In genomic region chr12:64273527-64274403, GRCh38 we compare ENCODE assay signal across 10 cellular contexts. TPM values are rescaled to one million over a fixed set of nuclear protein-coding genes. Genes with fewer than 3 reads are reported as not detected.
DNase-seq lines count a peak whose midpoint lies in the region; ATAC-seq, FAIRE-seq and TF ChIP-seq lines count a peak whose summit lies in the region.
"Had no signal": no experiment of that assay in that cellular context is flagged by ENCODE, and none has a peak within 500 bp of the region (broad histone marks: within the 10 kb centered on the region; RNA-seq: fewer than 3 reads in every experiment).

No MANE protein-coding gene starts in this region.

- no peaks in the 10 kb centered on the region for H3K4me1 ChIP-seq in GM12878 (ENCODE audit: control insufficient read depth, insufficient read depth, low read length)
- H3K4me1 ChIP-seq in naive thymus-derived CD4-positive, alpha-beta T cell (ENCODE audit: control insufficient read depth in 2 of 2, insufficient read depth in 2 of 2, low read length in 2 of 2), result no peaks in the 10 kb centered on the region

- H3K4me3 ChIP-seq in GM12878, result no peak overlapping the region
- H3K4me3 ChIP-seq in naive thymus-derived CD4-positive, alpha-beta T cell (ENCODE audit: low read length), result no peak overlapping the region
- H3K4me3 ChIP-seq: lung had no signal

- no peak for TF ChIP-seq POLR2A in GM12878 (IDR thresholded peaks at IDR 0.05; ENCODE audit: low read depth, low read length)

- BruUV-seq in GM12878 (replicated peaks; lab: Mats Ljungman, UMichigan), result no TSS peak

- H3K4me3 Mint-ChIP-seq in naive thymus-derived CD4-positive, alpha-beta T cell, result no peak overlapping the region
- H3K4me3 Mint-ChIP-seq: T-helper 1 cell treated with Interleukin-12 subunit alpha and Interleukin-12 subunit beta and Interleukin-4 antibody, amounts not matched to agents 30 μg/mL and 1 μg/mL, for 36 hours had no signal

- no peaks in the 10 kb centered on the region for H4K20me1 ChIP-seq in GM12878 (ENCODE audit: control insufficient read depth, insufficient read depth)

- no peak overlapping the region for H3K27ac ChIP-seq in GM12878 (ENCODE audit: control insufficient read depth, insufficient read depth)
- H3K27ac ChIP-seq in naive thymus-derived CD4-positive, alpha-beta T cell (ENCODE audit: low read depth, low read length), result no peak overlapping the region

- CTCF ChIA-PET in GM12878 (lab: Yijun Ruan, JAX), result interaction anchor here (1.3 kb wide), 1 partner anchor 10 kb away, joined by 4 read pairs; no protein-coding TSS in a partner anchor
- CTCF ChIA-PET in naive thymus-derived CD4-positive, alpha-beta T cell (lab: Charles Lee), result interaction anchor here (0.6 to 1.3 kb wide), 2 partner anchors 110 to 123 kb away, joined by 3 to 7 read pairs; no protein-coding TSS in a partner anchor

- H3K79me2 ChIP-seq in GM12878 (ENCODE audit: control insufficient read depth, insufficient read depth, low read length), result no peaks in the 10 kb centered on the region

- H3K36me3 Mint-ChIP-seq in naive thymus-derived CD4-positive, alpha-beta T cell, result no peaks in the 10 kb centered on the region

- peak; percentile 29 for DNase-seq in EL
- peak; percentile 27 for DNase-seq in M059J (ENCODE audit: low read depth)
- DNase-seq in GM12878 (ENCODE audit: low read depth, low spot score), result no peak
- peak in 3 of 9 donors; percentile 4 to 7 (median 4) for DNase-seq in naive thymus-derived CD4-positive, alpha-beta T cell
- DNase-seq in occipital lobe (lab: John Stamatoyannopoulos, UW), result no peak

- H3K27ac Mint-ChIP-seq in naive thymus-derived CD4-positive, alpha-beta T cell, result no peak overlapping the region
- H3K27ac Mint-ChIP-seq: T-helper 1 cell treated with Interleukin-12 subunit alpha and Interleukin-12 subunit beta and Interleukin-4 antibody, amounts not matched to agents 30 μg/mL and 1 μg/mL, for 36 hours had no signal

- 31% methylated on average over 11 of the region's 11 CpGs for WGBS in GM12878 (ENCODE audit: insufficient coverage, insufficient replicate concordance, low lambda C conversion rate, missing lambda C conversion rate)

- H3K9ac ChIP-seq in GM12878 (ENCODE audit: control insufficient read depth, insufficient read depth, low read length), result no peak overlapping the region

- peak; percentile 79 for TF ChIP-seq RAD21 in GM12878 (IDR thresholded peaks at IDR 0.05; ENCODE audit: insufficient read depth, low read depth, low read length)

- POLR2A ChIA-PET in GM12878 (lab: Charles Lee), result no interaction called here
- POLR2A ChIA-PET in naive thymus-derived CD4-positive, alpha-beta T cell (lab: Charles Lee), result no interaction called here

- FAIRE-seq in GM12878 (lab: Jason Lieb, UNC), result no peak

- intact Hi-C loops in GM12878 (cut with micrococcal nuclease; ENCODE audit: unreplicated experiment), result loop anchor here (5.0 kb wide), 1 partner anchor 119 kb away; the partner anchor contains the start of gene C12orf56
- intact Hi-C loops in naive thymus-derived CD4-positive, alpha-beta T cell (cut with micrococcal nuclease), result loop anchor here (1.0 kb wide), 1 partner anchor 119 kb away; no protein-coding TSS in a partner anchor

- peak; percentile 85 for ATAC-seq in GM21367 (IDR thresholded peaks at IDR 0.05; ENCODE audit: unreplicated experiment)
- ATAC-seq in GM12878, result peak; percentile 91
- ATAC-seq in naive thymus-derived CD4-positive, alpha-beta T cell, result peak; percentile 57
- ATAC-seq in GM18907 (IDR thresholded peaks at IDR 0.05; ENCODE audit: unreplicated experiment), result no peak
- ATAC-seq in HG03520 (IDR thresholded peaks at IDR 0.05; ENCODE audit: unreplicated experiment), result no peak

- H3K27me3 Mint-ChIP-seq in naive thymus-derived CD4-positive, alpha-beta T cell, result no peaks in the 10 kb centered on the region

- SMC1A ChIA-PET in GM12878 (lab: Charles Lee; ENCODE audit: uncharacterized antibody, unreplicated experiment), result no interaction called here

- peak overlapping the region; percentile 15 for H2AFZ ChIP-seq in GM12878 (ENCODE audit: control insufficient read depth, low read depth, low read length)

- peak; percentile 36 to 64 (median 51); a peak in 4 of 6 replicates for TF ChIP-seq CTCF in GM12878 (IDR thresholded peaks at IDR 0.05 in 2 of 3, conservative IDR thresholded peaks at IDR 0.05 in 1 of 3; ENCODE audit: control insufficient read depth in 2 of 3, extremely low read depth in 1 of 3, insufficient read depth in 1 of 3, low read depth in 3 of 3, low read length in 3 of 3)

- H3K27me3 ChIP-seq in GM12878 (replicated peaks in 1 of 2; ENCODE audit: control insufficient read depth in 2 of 2, insufficient read depth in 2 of 2, low read length in 1 of 2), result no peaks in the 10 kb centered on the region; a peak in 1 of 4 replicates
- no peaks in the 10 kb centered on the region for H3K27me3 ChIP-seq in naive thymus-derived CD4-positive, alpha-beta T cell (ENCODE audit: control insufficient read depth in 2 of 2, insufficient read depth in 2 of 2, low read length in 2 of 2)

- no peak overlapping the region for H3K4me2 ChIP-seq in GM12878 (ENCODE audit: control insufficient read depth, insufficient read depth)

- H3K9me3 Mint-ChIP-seq in naive thymus-derived CD4-positive, alpha-beta T cell, result no peaks in the 10 kb centered on the region
- H3K9me3 Mint-ChIP-seq: T-helper 1 cell treated with Interleukin-12 subunit alpha and Interleukin-12 subunit beta and Interleukin-4 antibody, amounts not matched to agents 30 μg/mL and 1 μg/mL, for 36 hours had no signal

- H3K36me3 ChIP-seq in GM12878 (ENCODE audit: control insufficient read depth in 2 of 2, insufficient read depth in 2 of 2, low read length in 1 of 2), result no peaks in the 10 kb centered on the region
- H3K36me3 ChIP-seq in naive thymus-derived CD4-positive, alpha-beta T cell (ENCODE audit: control insufficient read depth in 2 of 3, insufficient read depth in 3 of 3, low read length in 3 of 3), result no peaks in the 10 kb centered on the region

- TF ChIP-seq EP300 in GM12878 (IDR thresholded peaks at IDR 0.05; ENCODE audit: borderline replicate concordance in 1 of 2, control insufficient read depth in 1 of 2, low read depth in 2 of 2, low read length in 2 of 2), result no peak

- H3K9me3 ChIP-seq in GM12878 (replicated peaks; ENCODE audit: control insufficient read depth, insufficient read depth, low read length), result no peaks in the 10 kb centered on the region
- no peaks in the 10 kb centered on the region for H3K9me3 ChIP-seq in naive thymus-derived CD4-positive, alpha-beta T cell (ENCODE audit: control insufficient read depth in 2 of 3, low read length in 3 of 3)

- in situ Hi-C loops in GM12878 (cut with MboI), result loop anchor here (25.0 kb wide), 2 partner anchors 861 to 1161 kb away; no protein-coding TSS in a partner anchor

- peaks cover 0 to 4% (median 0%) of the 10 kb centered on the region in 7 donors for H3K4me1 Mint-ChIP-seq in naive thymus-derived CD4-positive, alpha-beta T cell

- RAD21 ChIA-PET in GM12878 (lab: Charles Lee; ENCODE audit: unreplicated experiment), result no interaction called here

TF ChIP-seq in GM12878, 131 proteins besides CTCF, POLR2A, EP300 and RAD21 (continues in another document):
- TF ChIP-seq SPI1 (IDR thresholded peaks at IDR 0.05; ENCODE audit: borderline replicate concordance, insufficient read depth, low read depth, low read length) (peak; percentile 27; the same call in 1 of the 2 replicates), YY1 (IDR thresholded peaks at IDR 0.05; ENCODE audit: low read depth, low read length) (peak; percentile 65), PAX5 (IDR thresholded peaks at IDR 0.05; ENCODE audit: borderline replicate concordance, low read depth, low read length) (no peak), BACH1 (IDR thresholded peaks at IDR 0.05; ENCODE audit: borderline replicate concordance) (no peak), KDM1A (IDR thresholded peaks at IDR 0.05; ENCODE audit: borderline replicate concordance) (no peak), SMC3 (IDR thresholded peaks at IDR 0.05; ENCODE audit: borderline replicate concordance, low read length) (peak; percentile 53), ESRRA (IDR thresholded peaks at IDR 0.05; ENCODE audit: low read length) (no peak), CBFB (IDR thresholded peaks at IDR 0.05; ENCODE audit: low read depth) (no peak)
- TF ChIP-seq, protein P1, sequence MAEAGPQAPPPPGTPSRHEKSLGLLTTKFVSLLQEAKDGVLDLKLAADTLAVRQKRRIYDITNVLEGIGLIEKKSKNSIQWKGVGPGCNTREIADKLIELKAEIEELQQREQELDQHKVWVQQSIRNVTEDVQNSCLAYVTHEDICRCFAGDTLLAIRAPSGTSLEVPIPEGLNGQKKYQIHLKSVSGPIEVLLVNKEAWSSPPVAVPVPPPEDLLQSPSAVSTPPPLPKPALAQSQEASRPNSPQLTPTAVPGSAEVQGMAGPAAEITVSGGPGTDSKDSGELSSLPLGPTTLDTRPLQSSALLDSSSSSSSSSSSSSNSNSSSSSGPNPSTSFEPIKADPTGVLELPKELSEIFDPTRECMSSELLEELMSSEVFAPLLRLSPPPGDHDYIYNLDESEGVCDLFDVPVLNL (IDR thresholded peaks at IDR 0.05; ENCODE audit: low read depth, low read length), result no peak

RNA-seq across cellular contexts. Expression of gene KICS2, which starts 51.7 kb away (rescaled TPM):
- 4.3 and 4.8 TPM in 2 replicates for total RNA-seq in M059J (2014; rRNA removed; shearing (Covaris generic))
- 56.7 and 58.4 TPM in 2 replicates for total RNA-seq in GM12878 (2013; cell fraction: nucleolus; rRNA removed)
- total RNA-seq in GM12878 (2014; rRNA removed), result 11.0 and 12.2 TPM in 2 replicates
- 8.4 and 8.8 TPM in 2 replicates for total RNA-seq in GM12878 (2014; rRNA removed; fragmentation: Illumina TruSeq; extraction: Trizol)
- 10.2 and 10.4 TPM in 2 replicates for total RNA-seq in GM12878 (2021)
- polyA plus RNA-seq in GM12878 (2011; ENCODE audit: low read depth), result 2.5 TPM
- 13.1 and 14.2 TPM in 2 replicates for polyA plus RNA-seq in GM12878 (2011; rRNA removed)
- 11.5 and 13.1 TPM in 2 replicates for polyA plus RNA-seq in GM12878 (2011; cell fraction: cytosol; rRNA removed)
- 11.8 and 11.9 TPM in 2 replicates for polyA plus RNA-seq in GM12878 (2011; cell fraction: nucleus; rRNA removed)
- 4.5 and 6.0 TPM in 2 replicates for polyA plus RNA-seq in GM12878 (2012)
- polyA plus RNA-seq in GM12878 (2014; fragmentation: Illumina TruSeq; extraction: Trizol), result 9.7 and 13.4 TPM in 2 replicates
- polyA plus RNA-seq in GM12878 (2014; fragmentation: Nextera tagmentation; extraction: Ambion mirVana), result 1 to 10 TPM; 3.9 to 4.4 TPM
- polyA plus RNA-seq in GM12878 (2014; rRNA removed), result 7.9 and 12.2 TPM in 2 replicates
- 1 to 10 TPM; 9.2 TPM for polyA plus RNA-seq in GM12878 (2016; fragmentation: Nextera tagmentation; extraction: Ambion mirVana)
- polyA minus RNA-seq in GM12878 (2011; rRNA and poly(A)+ RNA removed), result 18.4 and 21.7 TPM in 2 replicates
- 6.3 and 6.5 TPM in 2 replicates for polyA minus RNA-seq in GM12878 (2011; cell fraction: cytosol; rRNA and poly(A)+ RNA removed)
- polyA minus RNA-seq in GM12878 (2011; cell fraction: nucleus; rRNA and poly(A)+ RNA removed), result 25.4 and 44.9 TPM in 2 replicates
- 10 to 100 TPM; 11.7 to 26.9 (median 19.5) TPM for total RNA-seq in naive thymus-derived CD4-positive, alpha-beta T cell
- polyA plus RNA-seq in naive thymus-derived CD4-positive, alpha-beta T cell, result 10 to 100 TPM; 11.3 to 12.4 TPM
- 6.7 TPM for total RNA-seq in occipital lobe

Comparison
In these comparisons a context has a peak if more than half of its experiments do, and no peak if none do; other contexts are left out.
1. DNase-seq: peak in EL (single experiment) and M059J (single experiment); none in GM12878 (single experiment) and occipital lobe (single experiment).
2. ATAC-seq: peak in GM21367 (single experiment), GM12878 (single experiment) and naive thymus-derived CD4-positive, alpha-beta T cell (single experiment); none in GM18907 (single experiment) and HG03520 (single experiment).